ENCODE assay signal across 24 cellular contexts in the genomic region with DNA sequence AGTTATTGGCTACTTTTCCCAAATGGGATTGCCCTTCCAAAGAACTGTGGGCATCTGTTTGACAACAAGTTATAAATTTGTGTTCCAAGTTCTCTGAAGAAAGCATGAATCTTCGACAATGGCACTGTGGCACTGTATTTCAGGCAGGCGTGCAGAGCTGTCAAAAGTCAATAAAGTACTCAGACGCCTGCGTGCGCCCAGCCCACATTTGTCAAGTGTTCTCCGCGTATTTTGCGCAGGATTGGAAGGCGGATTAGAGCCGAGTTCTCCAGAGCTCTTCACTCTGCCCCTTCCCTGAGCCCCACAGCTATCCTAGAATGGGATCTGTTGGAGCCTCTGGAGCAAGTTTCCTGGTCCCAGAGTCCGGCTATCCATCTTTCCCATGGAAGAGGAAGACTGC.
"Had no signal": no experiment of that assay in that cellular context is flagged by ENCODE, and none has a peak within 500 bp of the region (broad histone marks: within the 10 kb centered on the region; RNA-seq: fewer than 3 reads in every experiment).

No MANE protein-coding gene starts in this region.

- H3K27ac Mint-ChIP-seq: endodermal cell; nephron; stimulated activated naive B cell treated with anti-CD40 and anti-IgM and Interleukin-4, amounts not matched to agents 10 μg/mL and 1 μg/mL and 100 μg/mL, for 72 hours had no signal

- H3K9me3 ChIP-seq: prostate gland, right lobe of liver, stomach, thoracic aorta, transverse colon had no signal

- H3K4me3 ChIP-seq: coronary artery, hepatocyte, lung, prostate gland, right lobe of liver, stomach, thoracic aorta, transverse colon had no signal

- H3K4me1 Mint-ChIP-seq: nephron had no signal

- ATAC-seq: foreskin keratinocyte; left cardiac atrium; left ventricle myocardium superior; right lobe of liver; stimulated activated naive B cell treated with anti-CD40 and anti-IgM and Interleukin-4, amounts not matched to agents 10 μg/mL and 1 μg/mL and 100 μg/mL, for 72 hours had no signal

- DNase-seq: effector CD4-positive, alpha-beta T cell; endodermal cell; erythroblast; foreskin keratinocyte; kidney; left cardiac atrium; left ventricle myocardium superior; mesenchymal stem cell; naive B cell; retina; right lobe of liver; stimulated activated CD4-positive, alpha-beta T cell treated with anti-CD3 and anti-CD28 coated beads, Interleukin-2, amount 100 ng/mL, for 24 hours; stimulated activated CD4-positive, alpha-beta T cell treated with anti-CD3 and anti-CD28 coated beads, Interleukin-4, amount 100 ng/mL, for 4 hours; stimulated activated naive B cell treated with anti-CD40 and anti-IgM and Interleukin-4, amounts not matched to agents 10 μg/mL and 1 μg/mL and 100 μg/mL, for 72 hours; stomach; substantia nigra; transverse colon had no signal

- H3K27me3 ChIP-seq: foreskin keratinocyte, hepatocyte, right lobe of liver, stomach, transverse colon had no signal

- H3K36me3 ChIP-seq: prostate gland, right lobe of liver, transverse colon had no signal

- H3K4me1 ChIP-seq: foreskin keratinocyte, prostate gland, right lobe of liver had no signal

- H3K4me3 Mint-ChIP-seq: endodermal cell; naive B cell; nephron; stimulated activated naive B cell treated with anti-CD40 and anti-IgM and Interleukin-4, amounts not matched to agents 10 μg/mL and 1 μg/mL and 100 μg/mL, for 72 hours had no signal

- H3K9me3 Mint-ChIP-seq: endodermal cell; naive B cell; nephron; stimulated activated naive B cell treated with anti-CD40 and anti-IgM and Interleukin-4, amounts not matched to agents 10 μg/mL and 1 μg/mL and 100 μg/mL, for 72 hours had no signal

- H3K27me3 Mint-ChIP-seq: naive B cell; stimulated activated naive B cell treated with anti-CD40 and anti-IgM and Interleukin-4, amounts not matched to agents 10 μg/mL and 1 μg/mL and 100 μg/mL, for 72 hours had no signal

- H3K36me3 Mint-ChIP-seq: naive B cell had no signal

- H3K27ac ChIP-seq: coronary artery, foreskin keratinocyte, hepatocyte, parathyroid adenoma, prostate gland, right lobe of liver, stomach, thoracic aorta, transverse colon had no signal
